In the genomic region with DNA sequence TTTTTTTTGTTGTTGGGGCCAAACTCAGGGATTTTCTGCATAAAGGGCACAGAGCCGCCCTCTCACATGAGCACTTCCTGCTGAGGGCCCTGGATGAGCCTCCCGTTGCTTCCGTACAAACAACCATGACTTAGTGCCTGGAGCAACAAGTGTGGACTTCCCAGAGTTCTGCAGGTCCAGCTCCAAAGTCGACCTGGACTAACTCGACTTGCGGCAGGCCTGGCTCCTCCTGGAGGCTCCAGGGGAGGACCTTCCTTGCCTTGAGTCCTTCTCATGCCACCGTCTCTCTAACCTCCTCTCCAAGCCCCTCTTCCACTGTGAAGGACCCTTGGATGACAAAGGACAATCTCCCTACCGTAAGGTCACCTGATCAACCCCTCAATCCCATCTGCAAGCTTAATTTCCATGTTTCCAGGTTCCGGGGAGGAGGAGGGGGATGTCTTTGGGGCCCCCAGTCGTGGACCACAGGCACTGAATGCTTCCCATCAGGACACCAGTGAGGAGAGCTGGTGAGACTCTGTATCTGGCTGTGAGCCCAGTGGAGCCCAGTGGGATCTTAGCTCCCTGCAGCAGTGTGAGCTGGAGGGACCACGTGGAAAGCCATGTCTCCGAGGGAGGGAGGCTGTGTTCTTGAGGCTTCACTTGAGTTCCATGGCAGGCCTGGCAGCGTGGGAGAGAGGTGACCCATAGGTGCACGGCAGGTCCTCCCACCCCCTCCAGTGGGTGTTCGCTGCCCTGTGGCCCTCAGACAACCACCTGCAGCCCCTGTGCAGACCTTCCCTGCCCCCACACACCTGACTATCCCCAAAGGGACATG, we compare ENCODE assay signal across 16 cellular contexts.
"Had no signal": no experiment of that assay in that cellular context is flagged by ENCODE, and none has a peak within 500 bp of the region (broad histone marks: within the 10 kb centered on the region; RNA-seq: fewer than 3 reads in every experiment).

No MANE protein-coding gene starts in this region.

- H3K36me3 ChIP-seq: cardiac muscle cell, colonic mucosa, lower lobe of right lung, SJCRH30 had no signal

- H3K27me3 ChIP-seq: cardiac muscle cell, colonic mucosa, foreskin keratinocyte, SJCRH30 had no signal

- ATAC-seq: activated naive CD4-positive, alpha-beta T cell treated with anti-CD3 and anti-CD28 coated beads, Interleukin-2, amount 50 U/mL, for 72 hours; foreskin keratinocyte had no signal

- H3K4me3 Mint-ChIP-seq: activated CD4-positive, alpha-beta T cell treated with anti-CD3 and anti-CD28 coated beads, Interleukin-2, amount 10 ng/mL, durations not matched to agents 7 days and 5 days; activated T-cell treated with anti-CD3 and anti-CD28 coated beads, Interleukin-2, amount 50 U/mL, for 24 hours; stimulated activated naive CD8-positive, alpha-beta T cell treated with anti-CD3 and anti-CD28 coated beads, Interleukin-15, Interleukin-2, amounts not matched to agents 100 ng/mL and 50 ng/mL, for 24 hours; T-helper 2 cell treated with Interferon-gamma antibody and Interleukin-4, amounts not matched to agents 5 μg/mL and 100 μg/mL, for 36 hours had no signal

- H3K9me3 Mint-ChIP-seq: activated naive CD4-positive, alpha-beta T cell treated with anti-CD3 and anti-CD28 coated beads, Interleukin-2, amount 50 U/mL, for 72 hours; stimulated activated naive CD8-positive, alpha-beta T cell treated with anti-CD3 and anti-CD28 coated beads, Interleukin-15, Interleukin-2, amounts not matched to agents 100 ng/mL and 50 ng/mL, for 24 hours; T-helper 2 cell treated with Interferon-gamma antibody and Interleukin-4, amounts not matched to agents 5 μg/mL and 100 μg/mL, for 36 hours had no signal

- H3K27ac Mint-ChIP-seq: activated CD4-positive, alpha-beta T cell treated with anti-CD3 and anti-CD28 coated beads, Interleukin-2, amount 10 ng/mL, durations not matched to agents 7 days and 5 days; activated naive CD4-positive, alpha-beta T cell treated with anti-CD3 and anti-CD28 coated beads, Interleukin-2, amount 50 U/mL, for 72 hours; activated T-cell treated with anti-CD3 and anti-CD28 coated beads, Interleukin-2, amount 50 U/mL, for 24 hours; stimulated activated naive CD8-positive, alpha-beta T cell treated with anti-CD3 and anti-CD28 coated beads, Interleukin-15, Interleukin-2, amounts not matched to agents 100 ng/mL and 50 ng/mL, for 24 hours; T-helper 2 cell treated with Interferon-gamma antibody and Interleukin-4, amounts not matched to agents 5 μg/mL and 100 μg/mL, for 36 hours had no signal

- H3K9me3 ChIP-seq: colonic mucosa, SJCRH30 had no signal

- FAIRE-seq: small intestine, urothelium cell line had no signal

- H3K36me3 Mint-ChIP-seq: activated naive CD4-positive, alpha-beta T cell treated with anti-CD3 and anti-CD28 coated beads, Interleukin-2, amount 50 U/mL, for 72 hours had no signal

- H3K4me1 ChIP-seq: colonic mucosa, foreskin keratinocyte, lower lobe of right lung, SJCRH30 had no signal

- DNase-seq: activated CD4-positive, alpha-beta T cell treated with anti-CD3 and anti-CD28 coated beads, Interleukin-2, amount 10 ng/mL, durations not matched to agents 7 days and 5 days; activated CD4-positive, CD25-positive, alpha-beta regulatory T cell; activated T-cell treated with anti-CD3 and anti-CD28 coated beads, Interleukin-2, amount 50 U/mL, for 24 hours; colonic mucosa; effector CD8-positive, alpha-beta T cell; foreskin keratinocyte; lower lobe of right lung; midbrain; SJCRH30; small intestine; SW 1271 had no signal

- H3K4me3 ChIP-seq: cardiac muscle cell, colonic mucosa, lower lobe of right lung, SJCRH30 had no signal

- H3K4me1 Mint-ChIP-seq: activated CD4-positive, alpha-beta T cell treated with anti-CD3 and anti-CD28 coated beads, Interleukin-2, amount 10 ng/mL, durations not matched to agents 7 days and 5 days had no signal

- H3K27me3 Mint-ChIP-seq: activated CD4-positive, alpha-beta T cell treated with anti-CD3 and anti-CD28 coated beads, Interleukin-2, amount 10 ng/mL, durations not matched to agents 7 days and 5 days had no signal

- H3K27ac ChIP-seq: cardiac muscle cell, colonic mucosa, foreskin keratinocyte, lower lobe of right lung, SJCRH30 had no signal
